In genomic region chr6:105164418-105164817, GRCh38 we compare ENCODE assay signal across 1 cellular context.
TF ChIP-seq lines count a peak whose summit lies in the region.

No MANE protein-coding gene starts in this region.

TF ChIP-seq in GM23338, 12 proteins besides CTCF, POLR2A, EP300 and RAD21 (continued from another document):
- no peak for TF ChIP-seq ZNF462 (CRISPR knock-in tag; IDR thresholded peaks at IDR 0.05)
- TF ChIP-seq EZH2 (IDR thresholded peaks at IDR 0.05; ENCODE audit: low read depth, unreplicated experiment): no peak
- no peak for TF ChIP-seq STAT1 (IDR thresholded peaks at IDR 0.05; ENCODE audit: unreplicated experiment)
